8 cellular contexts compared by ENCODE assay signal in the genomic region with DNA sequence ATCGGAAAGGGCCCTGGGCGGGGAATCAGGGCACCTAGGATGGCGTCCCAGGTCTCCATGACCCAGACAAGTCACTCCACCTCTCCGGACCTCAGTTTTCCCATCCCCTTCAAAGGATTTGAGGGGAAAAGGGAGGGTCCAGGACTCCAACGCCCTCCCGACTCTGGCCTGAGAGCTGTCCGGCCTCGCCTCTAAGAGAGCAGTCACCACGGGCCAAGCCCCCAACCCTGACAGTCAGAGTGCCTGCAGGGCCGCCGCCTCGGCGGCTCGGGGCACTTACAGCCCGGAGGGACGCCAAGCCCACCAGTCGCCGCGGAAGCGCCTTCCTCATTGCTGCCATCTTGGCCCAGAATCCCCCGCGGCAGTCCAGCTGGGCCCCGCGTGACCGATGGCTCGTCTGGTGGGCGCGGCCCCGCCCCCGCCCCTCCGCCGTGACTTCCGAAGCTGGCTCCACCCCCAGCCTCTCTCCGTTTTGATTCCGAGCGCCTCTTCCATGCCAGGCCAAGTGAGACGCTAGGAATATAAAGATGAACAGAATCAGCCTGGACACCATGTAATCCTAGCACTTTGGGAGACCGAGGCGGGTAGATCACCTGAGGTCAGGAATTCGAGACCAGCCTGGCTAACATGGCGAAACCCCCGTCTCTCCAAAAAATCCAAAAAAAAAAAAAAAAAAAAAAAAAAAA.
A peak's percentile ranks its signal among the peaks of the same experiment; 100 is the strongest.
DNase-seq lines count a peak whose midpoint lies in the region; ATAC-seq lines count a peak whose summit lies in the region.

A gene (minus strand): TSS at position 354 of the 686 bp plus-strand sequence. CDS start 14 bp downstream, at position 340.

- ATAC-seq in GM18520 (IDR thresholded peaks at IDR 0.05; ENCODE audit: unreplicated experiment) (peak; percentile 73), HG03108 (IDR thresholded peaks at IDR 0.05; ENCODE audit: unreplicated experiment) (peak; percentile 84)
- peak; percentile 90 to 92 for ATAC-seq in activated CD4-positive, CD25-positive, alpha-beta regulatory T cell treated with anti-CD3 and anti-CD28 coated beads, Interleukin-2, amount 50 U/mL, for 24 hours
- ATAC-seq in central memory CD8-positive, alpha-beta T cell (replicated peaks; ENCODE audit: extremely low read depth, poor library complexity, severe bottlenecking): peak; percentile 98

- H3K27me3 Mint-ChIP-seq in central memory CD8-positive, alpha-beta T cell: no peaks in the 10 kb centered on the region

- H3K36me3 Mint-ChIP-seq in central memory CD8-positive, alpha-beta T cell (ENCODE audit: insufficient read depth): peaks cover 4% of the 10 kb centered on the region

- peak within 1 kb of the TSS; percentile 92 for H3K27ac Mint-ChIP-seq in central memory CD8-positive, alpha-beta T cell (ENCODE audit: low read depth)

- DNase-seq in 8988T (peak; percentile 74), NCI-H446 treated with DMSO at 0.1 percent for 48 hours (lab: John Stamatoyannopoulos, UW) (peak; percentile 80), islet precursor cell (peak; percentile 96)
- DNase-seq in central memory CD8-positive, alpha-beta T cell (ENCODE audit: low spot score in 2 of 2): peak; percentile 66 to 73
- DNase-seq in stimulated activated CD4-positive, alpha-beta T cell treated with anti-CD3 and anti-CD28 coated beads, Interleukin-12 subunit alpha, Interleukin-12 subunit beta, amount 100 ng/mL, for 4 hours: peak; percentile 87

- H3K4me3 Mint-ChIP-seq in central memory CD8-positive, alpha-beta T cell: peak within 1 kb of the TSS; percentile 90

- H3K4me1 Mint-ChIP-seq in central memory CD8-positive, alpha-beta T cell: peaks cover 21% of the 10 kb centered on the region

- no peaks in the 10 kb centered on the region for H3K9me3 Mint-ChIP-seq in central memory CD8-positive, alpha-beta T cell

Comparison
In these comparisons a context has a peak if more than half of its experiments do, and no peak if none do; other contexts are left out.
1. Peak in every context shown above with its lines: DNase-seq and ATAC-seq.